Comparison of ENCODE assay signal across 1 cellular context in genomic region chr1:234616644-234617043, GRCh38.
TF ChIP-seq lines count a peak whose summit lies in the region.

No MANE protein-coding gene starts in this region.

TF ChIP-seq in HepG2, 621 proteins besides CTCF, POLR2A, EP300 and RAD21 (continued from another document and continues in another):
- peak; percentile 63 for TF ChIP-seq ARID5B (CRISPR knock-in tag; IDR thresholded peaks at IDR 0.05)
- TF ChIP-seq HMGXB3 (CRISPR knock-in tag; IDR thresholded peaks at IDR 0.05; ENCODE audit: borderline replicate concordance), result no peak
- TF ChIP-seq HMGA1 (CRISPR knock-in tag; conservative IDR thresholded peaks at IDR 0.05), result no peak
- TF ChIP-seq TFE3 (CRISPR knock-in tag; IDR thresholded peaks at IDR 0.05), result peak; percentile 35; the same call in 1 of the 2 replicates
- TF ChIP-seq SATB2 (CRISPR knock-in tag; IDR thresholded peaks at IDR 0.05), result no peak
- TF ChIP-seq SAP130 (CRISPR knock-in tag; IDR thresholded peaks at IDR 0.05; ENCODE audit: low read depth), result peak; percentile 35
- no peak for TF ChIP-seq ZNF264 (CRISPR knock-in tag; IDR thresholded peaks at IDR 0.05)
- TF ChIP-seq SOX6 (IDR thresholded peaks at IDR 0.05), result no peak
- peak; percentile 31 for TF ChIP-seq SOX6 (CRISPR knock-in tag; IDR thresholded peaks at IDR 0.05)
- peak; percentile 72 for TF ChIP-seq RARA (CRISPR knock-in tag; IDR thresholded peaks at IDR 0.05)
- no peak for TF ChIP-seq AKAP8 (CRISPR knock-in tag; IDR thresholded peaks at IDR 0.05)
- TF ChIP-seq SKI (IDR thresholded peaks at IDR 0.05; ENCODE audit: partially characterized antibody), result peak; percentile 22
- peak; percentile 36; the same call in 1 of the 2 replicates for TF ChIP-seq FOXO1 (CRISPR knock-in tag; IDR thresholded peaks at IDR 0.05)
- TF ChIP-seq FOXA3 (CRISPR knock-in tag; IDR thresholded peaks at IDR 0.05), result peak; percentile 48; the same call in 1 of the 2 replicates
- no peak for TF ChIP-seq ZNF7 (CRISPR knock-in tag; IDR thresholded peaks at IDR 0.05)
- no peak for TF ChIP-seq ZNF101 (CRISPR knock-in tag; IDR thresholded peaks at IDR 0.05; ENCODE audit: borderline replicate concordance, low read depth)
- peak; percentile 26; the same call in 1 of the 2 replicates for TF ChIP-seq ZFX (CRISPR knock-in tag; IDR thresholded peaks at IDR 0.05; ENCODE audit: low read depth)
- TF ChIP-seq SSRP1 (CRISPR knock-in tag; IDR thresholded peaks at IDR 0.05), result 0 out of 2 replicates have a peak, but pooled peaks have one; percentile 40
- TF ChIP-seq ELF3 (CRISPR knock-in tag; IDR thresholded peaks at IDR 0.05), result 0 out of 2 replicates have a peak, but pooled peaks have one; percentile 27
- no peak for TF ChIP-seq USF2 (IDR thresholded peaks at IDR 0.05; ENCODE audit: low read depth, low read length)
- no peak for TF ChIP-seq USF2 (CRISPR knock-in tag; IDR thresholded peaks at IDR 0.05; ENCODE audit: borderline replicate concordance)
- TF ChIP-seq ZNF382 (CRISPR knock-in tag; IDR thresholded peaks at IDR 0.05; ENCODE audit: borderline replicate concordance), result no peak
- no peak for TF ChIP-seq ZNF839 (CRISPR knock-in tag; IDR thresholded peaks at IDR 0.05; ENCODE audit: borderline replicate concordance)
- 0 out of 2 replicates have a peak, but pooled peaks have one; percentile 27 for TF ChIP-seq RCOR2 (CRISPR knock-in tag; IDR thresholded peaks at IDR 0.05)
- 0 out of 2 replicates have a peak, but pooled peaks have one; percentile 25 for TF ChIP-seq KAT7 (CRISPR knock-in tag; IDR thresholded peaks at IDR 0.05; ENCODE audit: borderline replicate concordance)
- TF ChIP-seq ZNF552 (CRISPR knock-in tag; IDR thresholded peaks at IDR 0.05; ENCODE audit: borderline replicate concordance), result no peak
- TF ChIP-seq KLF6 (CRISPR knock-in tag; IDR thresholded peaks at IDR 0.05), result 0 out of 2 replicates have a peak, but pooled peaks have one; percentile 57
- TF ChIP-seq BCL6 (CRISPR knock-in tag; IDR thresholded peaks at IDR 0.05), result peak; percentile 65
- TF ChIP-seq IRF2 (CRISPR knock-in tag; IDR thresholded peaks at IDR 0.05), result 0 out of 2 replicates have a peak, but pooled peaks have one; percentile 29
- no peak for TF ChIP-seq NFATC3 (CRISPR knock-in tag; IDR thresholded peaks at IDR 0.05)
- TF ChIP-seq RELA (CRISPR knock-in tag; IDR thresholded peaks at IDR 0.05), result no peak
- TF ChIP-seq SOX5 (CRISPR knock-in tag; IDR thresholded peaks at IDR 0.05; ENCODE audit: borderline replicate concordance), result peak; percentile 33; the same call in 1 of the 2 replicates
- no peak for TF ChIP-seq ZFP1 (CRISPR knock-in tag; IDR thresholded peaks at IDR 0.05)
- TF ChIP-seq CSRNP2 (CRISPR knock-in tag; conservative IDR thresholded peaks at IDR 0.05; ENCODE audit: low read depth), result no peak
- peak; percentile 60; the same call in 1 of the 2 replicates for TF ChIP-seq DRAP1 (CRISPR knock-in tag; IDR thresholded peaks at IDR 0.05)
- 0 out of 2 replicates have a peak, but pooled peaks have one; percentile 32 for TF ChIP-seq ZNF292 (CRISPR knock-in tag; IDR thresholded peaks at IDR 0.05; ENCODE audit: borderline replicate concordance, low read depth)
- peak; percentile 54; the same call in 1 of the 2 replicates for TF ChIP-seq GATAD2A (CRISPR knock-in tag; IDR thresholded peaks at IDR 0.05)
- TF ChIP-seq SOX13 (IDR thresholded peaks at IDR 0.05), result no peak
- 0 out of 4 replicates have a peak, but pooled peaks of 1 of the 2 experiments have one; percentile 35 for TF ChIP-seq SOX13 (CRISPR knock-in tag; conservative IDR thresholded peaks at IDR 0.05 in 1 of 2, IDR thresholded peaks at IDR 0.05 in 1 of 2)
- peak; percentile 90 for TF ChIP-seq MED1 (CRISPR knock-in tag; IDR thresholded peaks at IDR 0.05)
- TF ChIP-seq THRA (CRISPR knock-in tag; IDR thresholded peaks at IDR 0.05; ENCODE audit: borderline replicate concordance), result no peak
- TF ChIP-seq FOXP4 (CRISPR knock-in tag; IDR thresholded peaks at IDR 0.05), result peak; percentile 33; the same call in 1 of the 2 replicates
- TF ChIP-seq TAF1 (CRISPR knock-in tag; IDR thresholded peaks at IDR 0.05), result no peak
- TF ChIP-seq TCF7 (IDR thresholded peaks at IDR 0.05; ENCODE audit: low read depth), result peak; percentile 35; the same call in 1 of the 2 replicates
- no peak for TF ChIP-seq ZNF558 (CRISPR knock-in tag; IDR thresholded peaks at IDR 0.05; ENCODE audit: borderline replicate concordance)
- no peak for TF ChIP-seq ZNF335 (CRISPR knock-in tag; IDR thresholded peaks at IDR 0.05)
- no peak for TF ChIP-seq FOXP1 (IDR thresholded peaks at IDR 0.05)
- peak; percentile 52; the same call in 1 of the 2 replicates for TF ChIP-seq FOXP1 (CRISPR knock-in tag; IDR thresholded peaks at IDR 0.05)
- 0 out of 2 replicates have a peak, but pooled peaks have one; percentile 59 for TF ChIP-seq DNMT3B (CRISPR knock-in tag; conservative IDR thresholded peaks at IDR 0.05)
- no peak for TF ChIP-seq REXO4 (CRISPR knock-in tag; IDR thresholded peaks at IDR 0.05; ENCODE audit: borderline replicate concordance)
